ENCODE assay signal across 1 cellular context in genomic region chr14:22563987-22564386, GRCh38.
TF ChIP-seq lines count a peak whose summit lies in the region.

No MANE protein-coding gene starts in this region.

TF ChIP-seq in GM12878, 131 proteins besides CTCF, POLR2A, EP300 and RAD21:
- TF ChIP-seq GATAD2B (conservative IDR thresholded peaks at IDR 0.05; ENCODE audit: low read depth) (peak; percentile 23; the same call in 1 of the 2 replicates), TBL1XR1 (IDR thresholded peaks at IDR 0.05; ENCODE audit: low read depth, low read length) (peak; percentile 62; the same call in 1 of the 2 replicates), MEF2A (IDR thresholded peaks at IDR 0.05; ENCODE audit: insufficient read depth, low read depth, low read length) (peak; percentile 81; the same call in 1 of the 2 replicates), EED (IDR thresholded peaks at IDR 0.05; ENCODE audit: low read depth) (0 out of 2 replicates have a peak, but pooled peaks have one; percentile 15), PAX5 (IDR thresholded peaks at IDR 0.05; ENCODE audit: borderline replicate concordance, low read depth, low read length) (peak; percentile 35; the same call in 1 of the 2 replicates), MEF2B (IDR thresholded peaks at IDR 0.05; ENCODE audit: partially characterized antibody, poor library complexity, severe bottlenecking) (peak; percentile 77), MTA2 (IDR thresholded peaks at IDR 0.05; ENCODE audit: low read depth) (peak; percentile 85), RELA (IDR thresholded peaks at IDR 0.05; ENCODE audit: borderline replicate concordance, partially characterized antibody) (no peak), MLLT1 (IDR thresholded peaks at IDR 0.05) (peak; percentile 62), ATF7 (IDR thresholded peaks at IDR 0.05; ENCODE audit: low read depth) (0 out of 2 replicates have a peak, but pooled peaks have one; percentile 31), SRF (IDR thresholded peaks at IDR 0.05; ENCODE audit: low read depth in 2 of 2, low read length in 2 of 2) (peak; percentile 62 to 91; a peak in 3 of 4 replicates), BCL11A (IDR thresholded peaks at IDR 0.05; ENCODE audit: low read depth, low read length) (peak; percentile 64; the same call in 1 of the 2 replicates), CHD4 (IDR thresholded peaks at IDR 0.05) (no peak), IKZF2 (IDR thresholded peaks at IDR 0.05) (peak; percentile 73 to 75; a peak in 3 of 4 replicates), TCF12 (IDR thresholded peaks at IDR 0.05; ENCODE audit: low read depth, low read length) (0 out of 2 replicates have a peak, but pooled peaks have one; percentile 9), ZNF687 (IDR thresholded peaks at IDR 0.05) (peak; percentile 95), CREM (IDR thresholded peaks at IDR 0.05; ENCODE audit: low read depth) (peak; percentile 28; the same call in 1 of the 2 replicates), NR2F1 (conservative IDR thresholded peaks at IDR 0.05) (0 out of 2 replicates have a peak, but pooled peaks have one; percentile 29), BHLHE40 (IDR thresholded peaks at IDR 0.05; ENCODE audit: borderline replicate concordance in 1 of 2, low read depth in 2 of 2, low read length in 1 of 2) (peak; percentile 33 to 67; a peak in 3 of 4 replicates), RELB (IDR thresholded peaks at IDR 0.05; ENCODE audit: low read depth) (peak; percentile 33; the same call in 1 of the 2 replicates), IKZF1 (conservative IDR thresholded peaks at IDR 0.05) (peak; percentile 63), CEBPZ (IDR thresholded peaks at IDR 0.05; ENCODE audit: low read depth, low read length) (no peak), SUPT20H (IDR thresholded peaks at IDR 0.05; ENCODE audit: borderline replicate concordance, control insufficient read depth, low read depth, low read length) (no peak), POLR2AphosphoS2 (IDR thresholded peaks at IDR 0.05; ENCODE audit: low read depth, low read length) (peak; percentile 80; the same call in 1 of the 2 replicates), USF1 (IDR thresholded peaks at IDR 0.05; ENCODE audit: borderline replicate concordance, extremely low read length, insufficient read depth, low read depth, low read length) (no peak), POLR2AphosphoS5 (IDR thresholded peaks at IDR 0.05; ENCODE audit: low read length) (peak; percentile 56), ATF2 (IDR thresholded peaks at IDR 0.05; ENCODE audit: low read length) (no peak), SKIL (IDR thresholded peaks at IDR 0.05; ENCODE audit: low read depth, poor library complexity, severe bottlenecking) (peak; percentile 70), IRF4 (IDR thresholded peaks at IDR 0.05; ENCODE audit: low read depth, low read length) (no peak), NBN (IDR thresholded peaks at IDR 0.05) (0 out of 2 replicates have a peak, but pooled peaks have one; percentile 59), POU2F2 (IDR thresholded peaks at IDR 0.05; ENCODE audit: borderline replicate concordance, low read depth, low read length) (0 out of 3 replicates have a peak, but pooled peaks have one; percentile 27)
TF ChIP-seq in GM12878: peak in this region for 24.
